In genomic region chr2:95121150-95121494, GRCh38 we compare ENCODE assay signal across 8 cellular contexts. TPM values are rescaled to one million over a fixed set of nuclear protein-coding genes. Genes with fewer than 3 reads are reported as not detected.
DNase-seq lines count a peak whose midpoint lies in the region; ATAC-seq and TF ChIP-seq lines count a peak whose summit lies in the region.

No MANE protein-coding gene starts in this region.

- H3K36me3 Mint-ChIP-seq in WTC11 = peaks cover 18% of the 10 kb centered on the region

- DNase-seq in AG04450 (ENCODE audit: low read depth, low spot score) = no peak
- peak; percentile 3 for DNase-seq in HCEC 1CT
- DNase-seq in WTC11 (ENCODE audit: low spot score) = no peak
- DNase-seq in foreskin keratinocyte = no peak
- peak; percentile 18 for DNase-seq in renal cortical epithelial cell (ENCODE audit: low read depth)
- DNase-seq in DMS114 treated with DMSO at 0.1 percent for 48 hours (lab: John Stamatoyannopoulos, UW; ENCODE audit: unreplicated experiment) = no peak
- no peak for DNase-seq in A172 (ENCODE audit: low spot score)

- peak overlapping the region; percentile 99 for H3K4me3 ChIP-seq in AG04450 (ENCODE audit: low read depth, low read length)

- H3K27ac Mint-ChIP-seq in WTC11 = peak overlapping the region; percentile 93

- peaks cover 35% of the 10 kb centered on the region for H3K4me1 Mint-ChIP-seq in WTC11

- H3K27me3 ChIP-seq in AG04450 (ENCODE audit: control insufficient read depth, insufficient read depth, low read length) (no peaks in the 10 kb centered on the region), foreskin keratinocyte (no peaks in the 10 kb centered on the region)

- H3K27ac ChIP-seq in AG04450 (ENCODE audit: low read depth, low read length) (peak overlapping the region; percentile 77), foreskin keratinocyte (peak overlapping the region; percentile 98)

- CTCF ChIA-PET in AG04450 (lab: Charles Lee) (interaction anchor here (0.6 to 1.3 kb wide), 6 partner anchors 19 to 135 kb away, joined by 3 to 4 read pairs (median 3); no protein-coding TSS in a partner anchor), WTC11 (lab: Charles Lee) (interaction anchor here (0.8 to 3.7 kb wide), 8 partner anchors 39 to 135 kb away, joined by 3 to 20 read pairs (median 6); partner anchors contain the start of gene ZNF514)

- POLR2A ChIA-PET in AG04450 (lab: Yijun Ruan, JAX) (interaction anchor here (1.7 to 2.1 kb wide), 3 partner anchors 39 to 45 kb away, joined by 4 to 10 read pairs (median 9); partner anchors contain the start of genes ZNF2 and ZNF514), WTC11 (lab: Charles Lee) (interaction anchor here (0.7 to 2.0 kb wide), 3 partner anchors 43 to 68 kb away, joined by 3 to 6 read pairs (median 5); no protein-coding TSS in a partner anchor)

- H3K27me3 Mint-ChIP-seq in WTC11 (ENCODE audit: low read depth) = peaks cover 6% of the 10 kb centered on the region; the same call in 1 of the 2 replicates

- H3K4me1 ChIP-seq in foreskin keratinocyte = no peaks in the 10 kb centered on the region

- H3K4me3 Mint-ChIP-seq in WTC11 = peak overlapping the region; percentile 95

- ATAC-seq in WTC11 = no peak
- ATAC-seq in foreskin keratinocyte = no peak
- ATAC-seq in GM21390 (IDR thresholded peaks at IDR 0.05; ENCODE audit: unreplicated experiment) = no peak

- TF ChIP-seq CTCF in AG04450 (IDR thresholded peaks at IDR 0.05; ENCODE audit: low read depth, low read length) (no peak), WTC11 (IDR thresholded peaks at IDR 0.05) (no peak), foreskin keratinocyte (conservative IDR thresholded peaks at IDR 0.05) (no peak)

- H3K9me3 ChIP-seq in AG04450 (ENCODE audit: control insufficient read depth, insufficient read depth, low read length) = no peaks in the 10 kb centered on the region

- H3K9me3 Mint-ChIP-seq in WTC11 = 0 out of 2 replicates have a peak, but pooled peaks cover 4% of the 10 kb centered on the region

TF ChIP-seq in WTC11, 78 proteins besides CTCF, POLR2A, EP300 and RAD21:
- TF ChIP-seq ZNF232 (CRISPR knock-in tag; IDR thresholded peaks at IDR 0.05) = no peak
- no peak for TF ChIP-seq RELA (CRISPR knock-in tag; IDR thresholded peaks at IDR 0.05; ENCODE audit: borderline replicate concordance)
- no peak for TF ChIP-seq ZNF263 (CRISPR knock-in tag; IDR thresholded peaks at IDR 0.05; ENCODE audit: low read depth)
- TF ChIP-seq HMGA2 (CRISPR knock-in tag; IDR thresholded peaks at IDR 0.05) = no peak
- no peak for TF ChIP-seq ZNF671 (CRISPR knock-in tag; IDR thresholded peaks at IDR 0.05)
TF ChIP-seq in WTC11: peak in this region for 0.

RNA-seq across cellular contexts. Expression of gene MRPS5, which starts 0.5 kb away (rescaled TPM):
- polyA plus RNA-seq in AG04450 (2011; rRNA removed) = 50.2 and 55.7 TPM in 2 replicates
- polyA minus RNA-seq in AG04450 (2011; rRNA and poly(A)+ RNA removed) = 33.1 and 38.9 TPM in 2 replicates
- total RNA-seq in WTC11 (2021) = 60.4 to 70.3 TPM (median 62.2 TPM) in 3 replicates
- total RNA-seq in foreskin keratinocyte = 55.9 and 62.8 TPM in 2 replicates
- 63.0 and 66.0 TPM in 2 replicates for polyA plus RNA-seq in foreskin keratinocyte
- total RNA-seq in renal cortical epithelial cell = 74.3 and 75.7 TPM in 2 replicates
- 60.7 and 84.4 TPM in 2 replicates for total RNA-seq in A172 (2014; rRNA removed; shearing (Covaris generic))

RNA-seq across cellular contexts. Expression of gene ZNF514, which starts 38.5 kb away (rescaled TPM):
- polyA plus RNA-seq in AG04450 (2011; rRNA removed) (7.8 and 9.8 TPM in 2 replicates), foreskin keratinocyte (3.1 and 3.3 TPM in 2 replicates)
- 6.1 and 9.2 TPM in 2 replicates for polyA minus RNA-seq in AG04450 (2011; rRNA and poly(A)+ RNA removed)
- total RNA-seq in WTC11 (2021) (18.0 to 19.3 TPM (median 18.2 TPM) in 3 replicates), foreskin keratinocyte (7.1 and 9.6 TPM in 2 replicates), renal cortical epithelial cell (14.1 and 16.0 TPM in 2 replicates)
- total RNA-seq in A172 (2014; rRNA removed; shearing (Covaris generic)) = 3.3 and 8.2 TPM in 2 replicates

RNA-seq across cellular contexts. Expression of gene ZNF2, which starts 44.5 kb away (rescaled TPM):
- polyA plus RNA-seq in AG04450 (2011; rRNA removed) = 4.1 and 4.8 TPM in 2 replicates
- 8.3 and 9.6 TPM in 2 replicates for polyA minus RNA-seq in AG04450 (2011; rRNA and poly(A)+ RNA removed)
- 2.4 to 3.5 TPM (median 3.4 TPM) in 3 replicates for total RNA-seq in WTC11 (2021)
- 3.8 and 4.1 TPM in 2 replicates for total RNA-seq in foreskin keratinocyte
- 1.4 and 1.6 TPM in 2 replicates for polyA plus RNA-seq in foreskin keratinocyte
- total RNA-seq in renal cortical epithelial cell = 4.7 and 10.3 TPM in 2 replicates
- total RNA-seq in A172 (2014; rRNA removed; shearing (Covaris generic)) = 4.1 and 6.7 TPM in 2 replicates

Comparison
In these comparisons a context has a peak if more than half of its experiments do, and no peak if none do; other contexts are left out.
1. DNase-seq: peak in HCEC 1CT (single experiment) and renal cortical epithelial cell (single experiment); none in AG04450 (single experiment), WTC11 (single experiment), foreskin keratinocyte (0 of 2), DMS114 treated with DMSO at 0.1 percent for 48 hours (single experiment) and A172 (single experiment).